ENCODE assay signal across 27 cellular contexts in the genomic region with DNA sequence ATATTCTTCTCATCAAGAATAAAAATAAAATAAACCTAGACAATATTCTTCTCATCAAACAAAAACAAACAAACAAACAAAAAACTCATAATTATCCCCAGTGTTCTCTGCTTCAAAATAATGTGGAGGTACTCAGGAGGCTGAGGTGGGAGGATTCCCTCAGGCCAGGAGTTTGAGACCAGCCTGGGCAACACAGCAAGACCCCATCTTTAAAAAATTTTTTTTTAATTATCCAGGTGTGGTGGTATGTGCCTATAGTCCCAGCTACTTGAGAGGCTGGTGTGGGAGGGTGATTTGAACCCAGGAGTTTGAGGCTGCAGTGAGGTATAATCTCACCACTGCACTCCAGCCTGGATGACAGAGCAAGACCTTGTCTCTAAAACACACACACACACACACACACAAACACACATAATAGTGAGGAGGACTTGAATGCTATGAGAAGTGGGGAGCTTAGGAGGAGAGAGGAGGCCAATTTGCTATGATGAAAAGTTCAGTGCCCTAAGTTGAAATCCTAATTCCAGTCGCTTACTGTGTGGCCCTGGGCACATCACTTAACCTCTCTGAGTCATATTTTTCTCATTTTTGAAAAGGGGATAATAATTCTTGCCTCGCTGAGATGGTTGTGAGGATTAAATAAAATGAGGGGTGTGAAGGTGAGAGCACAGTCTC. TPM values are rescaled to one million over a fixed set of nuclear protein-coding genes. Genes with fewer than 3 reads are reported as not detected.
DNase-seq lines count a peak whose midpoint lies in the region; ATAC-seq and TF ChIP-seq lines count a peak whose summit lies in the region.
"Had no signal": no experiment of that assay in that cellular context is flagged by ENCODE, and none has a peak within 500 bp of the region (broad histone marks: within the 10 kb centered on the region; RNA-seq: fewer than 3 reads in every experiment).

No MANE protein-coding gene starts in this region.

- no peak for DNase-seq in activated naive CD4-positive, alpha-beta T cell treated with anti-CD3 and anti-CD28 coated beads for 36 hours
- no peak for DNase-seq in activated naive CD4-positive, alpha-beta T cell treated with anti-CD3 and anti-CD28 coated beads, Interleukin-2, amount 10 ng/mL, durations not matched to agents 7 days and 5 days
- DNase-seq in activated T-helper 1 cell treated with anti-CD3 and anti-CD28 coated beads, Interleukin-12 subunit alpha, Interleukin-12 subunit beta, Interleukin-2, Interleukin-4 antibody, amounts not matched to agents 30 ng/mL and 10 ng/mL and 1 ng/mL, durations not matched to agents 14 hours and 24 hours and 36 hours (ENCODE audit: low spot score) = no peak
- DNase-seq in HuH-7.5 (ENCODE audit: low spot score) (no peak), GM13977 (ENCODE audit: low spot score) (no peak)
- DNase-seq: activated CD4-positive, alpha-beta T cell treated with anti-CD3 and anti-CD28 coated beads, Interleukin-2, amount 50 U/mL, for 1 hour; activated CD8-positive, alpha-beta memory T cell treated with anti-CD3 and anti-CD28 coated beads, Interleukin-2, amount 10 ng/mL, durations not matched to agents 7 days and 5 days; activated effector memory CD4-positive, alpha-beta T cell treated with Interleukin-2 at 50 U/mL for 16 hours; amniotic stem cell; foreskin melanocyte; heart left ventricle; Kasumi-1; kidney; NCI-H1436; NCI-H2081 treated with DMSO at 0.1 percent for 48 hours; NCI-H2227 treated with DMSO at 0.1 percent for 48 hours; NCI-H526 treated with DMSO at 0.1 percent for 48 hours; retina; Right ventricle myocardium superior; thyroid gland had no signal

- no peak for TF ChIP-seq CTCF in GM13977 (IDR thresholded peaks at IDR 0.05; ENCODE audit: extremely low read depth, insufficient read depth, missing control alignments)

- H3K27ac Mint-ChIP-seq in activated naive CD4-positive, alpha-beta T cell treated with anti-CD3 and anti-CD28 coated beads for 36 hours = peak overlapping the region; percentile 79
- H3K27ac Mint-ChIP-seq in activated naive CD4-positive, alpha-beta T cell treated with anti-CD3 and anti-CD28 coated beads, Interleukin-2, amount 10 ng/mL, durations not matched to agents 7 days and 5 days = no peak overlapping the region
- peak overlapping the region; percentile 73 for H3K27ac Mint-ChIP-seq in activated T-helper 1 cell treated with anti-CD3 and anti-CD28 coated beads, Interleukin-12 subunit alpha, Interleukin-12 subunit beta, Interleukin-2, Interleukin-4 antibody, amounts not matched to agents 30 ng/mL and 10 ng/mL and 1 ng/mL, durations not matched to agents 14 hours and 24 hours and 36 hours
- H3K27ac Mint-ChIP-seq: activated CD8-positive, alpha-beta memory T cell treated with anti-CD3 and anti-CD28 coated beads, Interleukin-2, amount 10 ng/mL, durations not matched to agents 7 days and 5 days; mesothelial cell of epicardium; T-helper 2 cell treated with Interferon-gamma antibody and Interleukin-4, amounts not matched to agents 5 μg/mL and 100 μg/mL, for 36 hours had no signal

- CTCF ChIA-PET in activated naive CD4-positive, alpha-beta T cell treated with anti-CD3 and anti-CD28 coated beads for 36 hours (lab: Charles Lee) = interaction anchor here (0.6 to 1.7 kb wide), 5 partner anchors 11 to 117 kb away, joined by 3 to 9 read pairs (median 3); no protein-coding TSS in a partner anchor
- CTCF ChIA-PET in activated naive CD4-positive, alpha-beta T cell treated with anti-CD3 and anti-CD28 coated beads, Interleukin-2, amount 10 ng/mL, durations not matched to agents 7 days and 5 days (lab: Charles Lee) = interaction anchor here (0.7 to 1.4 kb wide), 3 partner anchors 22 to 177 kb away, joined by 3 to 4 read pairs (median 3); partner anchors contain the start of gene DAPK2

- no peaks in the 10 kb centered on the region for H3K27me3 Mint-ChIP-seq in activated naive CD4-positive, alpha-beta T cell treated with anti-CD3 and anti-CD28 coated beads for 36 hours (ENCODE audit: low read depth)
- no peaks in the 10 kb centered on the region for H3K27me3 Mint-ChIP-seq in activated naive CD4-positive, alpha-beta T cell treated with anti-CD3 and anti-CD28 coated beads, Interleukin-2, amount 10 ng/mL, durations not matched to agents 7 days and 5 days
- no peaks in the 10 kb centered on the region for H3K27me3 Mint-ChIP-seq in activated T-helper 1 cell treated with anti-CD3 and anti-CD28 coated beads, Interleukin-12 subunit alpha, Interleukin-12 subunit beta, Interleukin-2, Interleukin-4 antibody, amounts not matched to agents 30 ng/mL and 10 ng/mL and 1 ng/mL, durations not matched to agents 14 hours and 24 hours and 36 hours (ENCODE audit: insufficient read depth)
- H3K27me3 Mint-ChIP-seq: activated CD8-positive, alpha-beta memory T cell treated with anti-CD3 and anti-CD28 coated beads, Interleukin-2, amount 10 ng/mL, durations not matched to agents 7 days and 5 days had no signal

- in situ Hi-C loops in GM13977 (cut with MboI; ENCODE audit: low pct_unique_long_range_greater_than_20kb, low sequenced_read_pairs, unreplicated experiment) = no loop called here

- ATAC-seq in GM21576 (IDR thresholded peaks at IDR 0.05; ENCODE audit: unreplicated experiment) = no peak
- ATAC-seq: heart left ventricle had no signal

- H3K9me3 Mint-ChIP-seq in activated naive CD4-positive, alpha-beta T cell treated with anti-CD3 and anti-CD28 coated beads for 36 hours = peaks cover 3% of the 10 kb centered on the region
- no peaks in the 10 kb centered on the region for H3K9me3 Mint-ChIP-seq in activated naive CD4-positive, alpha-beta T cell treated with anti-CD3 and anti-CD28 coated beads, Interleukin-2, amount 10 ng/mL, durations not matched to agents 7 days and 5 days
- peaks cover 5% of the 10 kb centered on the region for H3K9me3 Mint-ChIP-seq in activated T-helper 1 cell treated with anti-CD3 and anti-CD28 coated beads, Interleukin-12 subunit alpha, Interleukin-12 subunit beta, Interleukin-2, Interleukin-4 antibody, amounts not matched to agents 30 ng/mL and 10 ng/mL and 1 ng/mL, durations not matched to agents 14 hours and 24 hours and 36 hours

- H3K4me1 Mint-ChIP-seq in activated naive CD4-positive, alpha-beta T cell treated with anti-CD3 and anti-CD28 coated beads for 36 hours (ENCODE audit: low read depth) = peaks cover 19% of the 10 kb centered on the region
- H3K4me1 Mint-ChIP-seq in activated naive CD4-positive, alpha-beta T cell treated with anti-CD3 and anti-CD28 coated beads, Interleukin-2, amount 10 ng/mL, durations not matched to agents 7 days and 5 days = peaks cover 2% of the 10 kb centered on the region
- peaks cover 31% of the 10 kb centered on the region for H3K4me1 Mint-ChIP-seq in activated T-helper 1 cell treated with anti-CD3 and anti-CD28 coated beads, Interleukin-12 subunit alpha, Interleukin-12 subunit beta, Interleukin-2, Interleukin-4 antibody, amounts not matched to agents 30 ng/mL and 10 ng/mL and 1 ng/mL, durations not matched to agents 14 hours and 24 hours and 36 hours (ENCODE audit: low read depth)
- H3K4me1 Mint-ChIP-seq: mesothelial cell of epicardium had no signal

- intact Hi-C loops in activated naive CD4-positive, alpha-beta T cell treated with anti-CD3 and anti-CD28 coated beads for 36 hours (cut with micrococcal nuclease) = loop anchor here (1.0 to 5.0 kb wide), 3 partner anchors 9 to 37 kb away; partner anchors contain the start of gene HERC1
- intact Hi-C loops in activated T-helper 1 cell treated with anti-CD3 and anti-CD28 coated beads, Interleukin-12 subunit alpha, Interleukin-12 subunit beta, Interleukin-2, Interleukin-4 antibody, amounts not matched to agents 30 ng/mL and 10 ng/mL and 1 ng/mL, durations not matched to agents 14 hours and 24 hours and 36 hours (cut with micrococcal nuclease) = loop anchor here (1.0 kb wide), 3 partner anchors 9 to 36 kb away; partner anchors contain the start of gene HERC1

- no peak overlapping the region for H3K4me3 Mint-ChIP-seq in activated naive CD4-positive, alpha-beta T cell treated with anti-CD3 and anti-CD28 coated beads for 36 hours
- no peak overlapping the region for H3K4me3 Mint-ChIP-seq in activated naive CD4-positive, alpha-beta T cell treated with anti-CD3 and anti-CD28 coated beads, Interleukin-2, amount 10 ng/mL, durations not matched to agents 7 days and 5 days
- no peak overlapping the region for H3K4me3 Mint-ChIP-seq in activated T-helper 1 cell treated with anti-CD3 and anti-CD28 coated beads, Interleukin-12 subunit alpha, Interleukin-12 subunit beta, Interleukin-2, Interleukin-4 antibody, amounts not matched to agents 30 ng/mL and 10 ng/mL and 1 ng/mL, durations not matched to agents 14 hours and 24 hours and 36 hours
- H3K4me3 Mint-ChIP-seq: activated CD8-positive, alpha-beta memory T cell treated with anti-CD3 and anti-CD28 coated beads, Interleukin-2, amount 10 ng/mL, durations not matched to agents 7 days and 5 days; mesothelial cell of epicardium; T-helper 2 cell treated with Interferon-gamma antibody and Interleukin-4, amounts not matched to agents 5 μg/mL and 100 μg/mL, for 36 hours had no signal

- no peaks in the 10 kb centered on the region for H3K36me3 Mint-ChIP-seq in activated naive CD4-positive, alpha-beta T cell treated with anti-CD3 and anti-CD28 coated beads for 36 hours (ENCODE audit: low read depth)
- no peaks in the 10 kb centered on the region for H3K36me3 Mint-ChIP-seq in activated naive CD4-positive, alpha-beta T cell treated with anti-CD3 and anti-CD28 coated beads, Interleukin-2, amount 10 ng/mL, durations not matched to agents 7 days and 5 days
- peaks cover 3% of the 10 kb centered on the region for H3K36me3 Mint-ChIP-seq in activated T-helper 1 cell treated with anti-CD3 and anti-CD28 coated beads, Interleukin-12 subunit alpha, Interleukin-12 subunit beta, Interleukin-2, Interleukin-4 antibody, amounts not matched to agents 30 ng/mL and 10 ng/mL and 1 ng/mL, durations not matched to agents 14 hours and 24 hours and 36 hours (ENCODE audit: low read depth)
- H3K36me3 Mint-ChIP-seq: activated CD8-positive, alpha-beta memory T cell treated with anti-CD3 and anti-CD28 coated beads, Interleukin-2, amount 10 ng/mL, durations not matched to agents 7 days and 5 days; mesothelial cell of epicardium had no signal

- H3K27ac ChIP-seq in cingulate gyrus (ENCODE audit: low read depth, low read length) = peak overlapping the region; percentile 1
- H3K27ac ChIP-seq: BLaER1 treated with 17β-estradiol and CSF1 and Interleukin-3, amounts not matched to agents 10 nM and 100 nM; heart left ventricle; parathyroid adenoma; thyroid gland; vagina had no signal

RNA-seq across cellular contexts. Expression of gene HERC1, which starts 35.8 kb away (rescaled TPM):
- 10 to 100 TPM; 64.6 to 68.3 TPM for total RNA-seq in activated naive CD4-positive, alpha-beta T cell treated with anti-CD3 and anti-CD28 coated beads for 36 hours
- total RNA-seq in activated T-helper 1 cell treated with anti-CD3 and anti-CD28 coated beads, Interleukin-12 subunit alpha, Interleukin-12 subunit beta, Interleukin-2, Interleukin-4 antibody, amounts not matched to agents 30 ng/mL and 10 ng/mL and 1 ng/mL, durations not matched to agents 14 hours and 24 hours and 36 hours = 67.5 and 76.8 TPM in 2 replicates
